Comparison of ENCODE assay signal across 30 cellular contexts in genomic region chr9:128309551-128309950, GRCh38.
"Had no signal": no experiment of that assay in that cellular context is flagged by ENCODE, and none has a peak within 500 bp of the region (broad histone marks: within the 10 kb centered on the region; RNA-seq: fewer than 3 reads in every experiment).

No MANE protein-coding gene starts in this region.

- H3K27ac ChIP-seq: hepatocyte, left lung, neural progenitor cell, neutrophil, parathyroid adenoma, suprapubic skin, thoracic aorta, tibial artery, upper lobe of right lung had no signal

- DNase-seq: head of caudate nucleus; kidney glomerular epithelial cell; left colon; left lung; mesendoderm; naive B cell; natural killer cell; nephron progenitor cell; occipital lobe; psoas muscle; small intestine; spleen; stimulated activated CD4-positive, alpha-beta T cell treated with anti-CD3 and anti-CD28 coated beads, Interleukin-4, amount 100 ng/mL, for 24 hours; stimulated activated naive CD4-positive, alpha-beta T cell; tibial artery; trophoblast cell; upper lobe of right lung had no signal

- H3K27ac Mint-ChIP-seq: mesothelial cell of epicardium; natural killer cell; nephron progenitor cell; neural progenitor cell; stimulated activated effector memory CD8-positive, alpha-beta T cell treated with anti-CD3 and anti-CD28 coated beads, Interleukin-12 subunit alpha, Interleukin-12 subunit beta, amount 100 ng/mL, for 72 hours; stimulated activated naive CD8-positive, alpha-beta T cell treated with anti-CD3 and anti-CD28 coated beads, Interleukin-15, Interleukin-2, amounts not matched to agents 100 ng/mL and 50 ng/mL, for 24 hours had no signal

- H3K4me2 ChIP-seq: hepatocyte, neural progenitor cell had no signal

- H3K27me3 Mint-ChIP-seq: naive B cell; stimulated activated naive CD8-positive, alpha-beta T cell treated with anti-CD3 and anti-CD28 coated beads, Interleukin-15, Interleukin-2, amounts not matched to agents 100 ng/mL and 50 ng/mL, for 24 hours had no signal

- H3K4me3 ChIP-seq: hepatocyte, left lung, lung, neural progenitor cell, psoas muscle, spleen, suprapubic skin, thoracic aorta, tibial artery, upper lobe of right lung had no signal

- H3K9me3 Mint-ChIP-seq: mesothelial cell of epicardium; naive B cell; natural killer cell; nephron progenitor cell; neural progenitor cell; stimulated activated effector memory CD8-positive, alpha-beta T cell treated with anti-CD3 and anti-CD28 coated beads, Interleukin-12 subunit alpha, Interleukin-12 subunit beta, amount 100 ng/mL, for 72 hours; stimulated activated naive CD8-positive, alpha-beta T cell treated with anti-CD3 and anti-CD28 coated beads, Interleukin-15, Interleukin-2, amounts not matched to agents 100 ng/mL and 50 ng/mL, for 24 hours had no signal

- H3K4me1 Mint-ChIP-seq: mesothelial cell of epicardium, naive B cell, natural killer cell, nephron progenitor cell, neural progenitor cell had no signal

- H3K36me3 Mint-ChIP-seq: natural killer cell had no signal

- H3K4me3 Mint-ChIP-seq: mesothelial cell of epicardium; natural killer cell; nephron progenitor cell; neural progenitor cell; stimulated activated effector memory CD8-positive, alpha-beta T cell treated with anti-CD3 and anti-CD28 coated beads, Interleukin-12 subunit alpha, Interleukin-12 subunit beta, amount 100 ng/mL, for 72 hours; stimulated activated naive CD8-positive, alpha-beta T cell treated with anti-CD3 and anti-CD28 coated beads, Interleukin-15, Interleukin-2, amounts not matched to agents 100 ng/mL and 50 ng/mL, for 24 hours had no signal

- H3K79me2 ChIP-seq: hepatocyte, parathyroid adenoma had no signal

- H3K9me3 ChIP-seq: left lung, neutrophil, psoas muscle, spleen, suprapubic skin, thoracic aorta, tibial artery, upper lobe of right lung had no signal

- FAIRE-seq: keratinocyte, small intestine, urothelium cell line had no signal

- ATAC-seq: left colon; left lung; natural killer cell; psoas muscle; sciatic nerve; stimulated activated effector memory CD8-positive, alpha-beta T cell treated with anti-CD3 and anti-CD28 coated beads, Interleukin-12 subunit alpha, Interleukin-12 subunit beta, amount 100 ng/mL, for 72 hours; upper lobe of right lung had no signal

- H3K27me3 ChIP-seq: hepatocyte, left lung, neural progenitor cell, neutrophil, spleen, suprapubic skin, tibial artery, upper lobe of right lung had no signal

- H3K36me3 ChIP-seq: neural progenitor cell had no signal

- H3K9ac ChIP-seq: neural progenitor cell, parathyroid adenoma had no signal

- H3K4me1 ChIP-seq: left lung, neural progenitor cell, parathyroid adenoma, psoas muscle, upper lobe of right lung had no signal

- H2AFZ ChIP-seq: hepatocyte, neural progenitor cell, parathyroid adenoma had no signal
